ENCODE assay signal across 1 cellular context in genomic region chr1:218250492-218250891, GRCh38.
TF ChIP-seq lines count a peak whose summit lies in the region.

No MANE protein-coding gene starts in this region.

TF ChIP-seq in HepG2, 621 proteins besides CTCF, POLR2A, EP300 and RAD21 (continued from another document):
- no peak for TF ChIP-seq HBP1 (CRISPR knock-in tag; IDR thresholded peaks at IDR 0.05; ENCODE audit: low read depth)
- TF ChIP-seq PCBP1 (IDR thresholded peaks at IDR 0.05; ENCODE audit: borderline replicate concordance, low read depth, low read length): no peak
- no peak for TF ChIP-seq SRSF4 (IDR thresholded peaks at IDR 0.05; ENCODE audit: low read depth, low read length, poor library complexity, severe bottlenecking)
- no peak for TF ChIP-seq SMAD9 (CRISPR knock-in tag; IDR thresholded peaks at IDR 0.05)
- no peak for TF ChIP-seq SALL1 (CRISPR knock-in tag; IDR thresholded peaks at IDR 0.05)
- TF ChIP-seq, protein P1, sequence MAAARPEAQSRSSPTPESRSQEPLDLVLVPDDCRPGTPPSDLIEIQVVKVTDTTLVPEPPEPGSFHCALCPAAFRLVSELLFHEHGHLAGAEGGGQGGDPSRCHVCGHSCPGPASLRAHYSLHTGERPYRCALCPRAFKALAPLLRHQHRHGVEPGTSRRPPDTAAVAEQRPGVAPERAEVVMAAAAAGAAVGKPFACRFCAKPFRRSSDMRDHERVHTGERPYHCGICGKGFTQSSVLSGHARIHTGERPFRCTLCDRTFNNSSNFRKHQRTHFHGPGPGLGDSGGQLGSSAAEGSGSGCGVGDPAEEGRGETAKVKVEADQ (CRISPR knock-in tag; IDR thresholded peaks at IDR 0.05; ENCODE audit: borderline replicate concordance): no peak
- no peak for TF ChIP-seq ZNF652 (CRISPR knock-in tag; IDR thresholded peaks at IDR 0.05; ENCODE audit: borderline replicate concordance, low read depth)
- TF ChIP-seq E2F2 (CRISPR knock-in tag; IDR thresholded peaks at IDR 0.05; ENCODE audit: borderline replicate concordance): no peak
- TF ChIP-seq ZNF773 (CRISPR knock-in tag; IDR thresholded peaks at IDR 0.05; ENCODE audit: borderline replicate concordance): no peak
- no peak for TF ChIP-seq ZBTB40 (IDR thresholded peaks at IDR 0.05)
- no peak for TF ChIP-seq ZBTB40 (CRISPR knock-in tag; IDR thresholded peaks at IDR 0.05)
- TF ChIP-seq FOXP1 (IDR thresholded peaks at IDR 0.05): no peak
- no peak for TF ChIP-seq FOXP1 (CRISPR knock-in tag; IDR thresholded peaks at IDR 0.05)
- TF ChIP-seq KMT2A (CRISPR knock-in tag; IDR thresholded peaks at IDR 0.05): no peak
- TF ChIP-seq ZIK1 (CRISPR knock-in tag; IDR thresholded peaks at IDR 0.05; ENCODE audit: borderline replicate concordance, low read depth): no peak
- no peak for TF ChIP-seq KLF6 (CRISPR knock-in tag; IDR thresholded peaks at IDR 0.05)
- TF ChIP-seq KAT2B (IDR thresholded peaks at IDR 0.05; ENCODE audit: borderline replicate concordance, low read depth, low read length): no peak
